In the genomic region with DNA sequence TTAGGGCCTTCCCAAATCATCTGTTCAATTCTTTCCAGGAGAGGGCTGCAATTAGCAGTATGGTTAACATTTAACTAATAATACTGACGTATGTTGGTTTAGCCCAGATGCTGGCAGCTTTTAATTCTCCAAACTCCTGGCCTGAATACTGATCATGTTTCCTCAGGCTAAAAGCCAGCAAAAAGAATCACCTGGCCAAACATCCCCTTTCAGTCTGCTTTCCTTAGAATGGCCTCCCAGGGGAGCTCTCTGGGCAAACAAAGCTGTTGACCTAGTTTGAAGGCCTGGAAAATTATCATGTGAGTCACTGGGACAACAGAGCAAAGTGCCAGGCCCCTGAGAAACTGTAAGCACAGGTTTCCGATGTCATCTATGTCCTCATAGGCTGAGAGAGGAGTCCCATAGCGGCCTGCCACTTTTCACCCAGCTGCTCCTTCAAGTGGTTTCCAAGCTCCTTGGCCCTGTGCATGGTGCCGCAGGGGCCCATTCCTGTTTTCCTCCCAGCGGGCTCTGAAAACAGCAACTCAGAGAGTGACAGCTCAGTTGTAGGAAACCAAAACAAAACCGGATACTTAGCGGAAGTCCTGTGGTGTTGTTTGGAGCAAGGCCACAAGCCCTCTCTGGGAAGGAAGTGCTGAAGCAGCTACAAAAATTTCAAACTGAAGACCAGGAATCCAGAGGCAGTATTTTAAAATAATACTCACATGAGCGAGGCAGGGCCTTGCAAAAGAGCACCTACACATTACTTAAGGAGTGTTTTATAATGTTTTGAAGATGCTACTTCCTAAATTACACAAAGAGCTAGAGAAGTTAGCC, we compare ENCODE assay signal across 1 cellular context.
TF ChIP-seq lines count a peak whose summit lies in the region.

No MANE protein-coding gene starts in this region.

TF ChIP-seq in K562, 482 proteins besides CTCF, POLR2A, EP300 and RAD21 (continued from another document and continues in another):
- TF ChIP-seq, protein P1, sequence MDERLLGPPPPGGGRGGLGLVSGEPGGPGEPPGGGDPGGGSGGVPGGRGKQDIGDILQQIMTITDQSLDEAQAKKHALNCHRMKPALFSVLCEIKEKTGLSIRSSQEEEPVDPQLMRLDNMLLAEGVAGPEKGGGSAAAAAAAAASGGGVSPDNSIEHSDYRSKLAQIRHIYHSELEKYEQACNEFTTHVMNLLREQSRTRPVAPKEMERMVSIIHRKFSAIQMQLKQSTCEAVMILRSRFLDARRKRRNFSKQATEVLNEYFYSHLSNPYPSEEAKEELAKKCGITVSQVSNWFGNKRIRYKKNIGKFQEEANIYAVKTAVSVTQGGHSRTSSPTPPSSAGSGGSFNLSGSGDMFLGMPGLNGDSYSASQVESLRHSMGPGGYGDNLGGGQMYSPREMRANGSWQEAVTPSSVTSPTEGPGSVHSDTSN (CRISPR knock-in tag; IDR thresholded peaks at IDR 0.05; ENCODE audit: low read depth), result no peak
- TF ChIP-seq, protein P1 (tag; conservative IDR thresholded peaks at IDR 0.05; ENCODE audit: low read depth), result peak; percentile 75
- TF ChIP-seq PPARD (CRISPR knock-in tag; IDR thresholded peaks at IDR 0.05) (no peak), KDM5B (IDR thresholded peaks at IDR 0.05; ENCODE audit: insufficient replicate concordance, low read depth, low read length) (peak; percentile 48), ZNF699 (CRISPR knock-in tag; IDR thresholded peaks at IDR 0.05; ENCODE audit: insufficient replicate concordance) (no peak), ZNF584 (CRISPR knock-in tag; IDR thresholded peaks at IDR 0.05; ENCODE audit: low read depth) (peak; percentile 91), CSDE1 (IDR thresholded peaks at IDR 0.05) (no peak), E2F3 (CRISPR knock-in tag; IDR thresholded peaks at IDR 0.05) (no peak), ILK (tag; IDR thresholded peaks at IDR 0.05; ENCODE audit: borderline replicate concordance, low read depth) (no peak), WHSC1 (IDR thresholded peaks at IDR 0.05; ENCODE audit: low read length) (no peak), LEF1 (IDR thresholded peaks at IDR 0.05) (peak; percentile 65; the same call in 1 of the 2 replicates), SRSF3 (IDR thresholded peaks at IDR 0.05; ENCODE audit: insufficient read depth, low read length) (no peak), EGR1 (conservative IDR thresholded peaks at IDR 0.05) (no peak), TOE1 (IDR thresholded peaks at IDR 0.05; ENCODE audit: borderline replicate concordance) (peak; percentile 28; the same call in 1 of the 2 replicates), TOE1 (CRISPR knock-in tag; IDR thresholded peaks at IDR 0.05; ENCODE audit: borderline replicate concordance, low read depth) (no peak), POLR2B (IDR thresholded peaks at IDR 0.05; ENCODE audit: low read depth, partially characterized antibody) (peak; percentile 39), ZNF75A (CRISPR knock-in tag; IDR thresholded peaks at IDR 0.05) (no peak), DMBX1 (CRISPR knock-in tag; IDR thresholded peaks at IDR 0.05; ENCODE audit: borderline replicate concordance) (peak; percentile 73; the same call in 1 of the 2 replicates), ELF2 (CRISPR knock-in tag; IDR thresholded peaks at IDR 0.05) (peak; percentile 66; the same call in 1 of the 2 replicates), ZNF174 (CRISPR knock-in tag; IDR thresholded peaks at IDR 0.05) (no peak), CBX1 (IDR thresholded peaks at IDR 0.05; ENCODE audit: low read depth) (no peak), MAFK (IDR thresholded peaks at IDR 0.05; ENCODE audit: low read length) (0 out of 2 replicates have a peak, but pooled peaks have one; percentile 19)
- TF ChIP-seq, protein P2, sequence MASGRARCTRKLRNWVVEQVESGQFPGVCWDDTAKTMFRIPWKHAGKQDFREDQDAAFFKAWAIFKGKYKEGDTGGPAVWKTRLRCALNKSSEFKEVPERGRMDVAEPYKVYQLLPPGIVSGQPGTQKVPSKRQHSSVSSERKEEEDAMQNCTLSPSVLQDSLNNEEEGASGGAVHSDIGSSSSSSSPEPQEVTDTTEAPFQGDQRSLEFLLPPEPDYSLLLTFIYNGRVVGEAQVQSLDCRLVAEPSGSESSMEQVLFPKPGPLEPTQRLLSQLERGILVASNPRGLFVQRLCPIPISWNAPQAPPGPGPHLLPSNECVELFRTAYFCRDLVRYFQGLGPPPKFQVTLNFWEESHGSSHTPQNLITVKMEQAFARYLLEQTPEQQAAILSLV (tag; IDR thresholded peaks at IDR 0.05), result peak; percentile 72
- TF ChIP-seq, protein P3, sequence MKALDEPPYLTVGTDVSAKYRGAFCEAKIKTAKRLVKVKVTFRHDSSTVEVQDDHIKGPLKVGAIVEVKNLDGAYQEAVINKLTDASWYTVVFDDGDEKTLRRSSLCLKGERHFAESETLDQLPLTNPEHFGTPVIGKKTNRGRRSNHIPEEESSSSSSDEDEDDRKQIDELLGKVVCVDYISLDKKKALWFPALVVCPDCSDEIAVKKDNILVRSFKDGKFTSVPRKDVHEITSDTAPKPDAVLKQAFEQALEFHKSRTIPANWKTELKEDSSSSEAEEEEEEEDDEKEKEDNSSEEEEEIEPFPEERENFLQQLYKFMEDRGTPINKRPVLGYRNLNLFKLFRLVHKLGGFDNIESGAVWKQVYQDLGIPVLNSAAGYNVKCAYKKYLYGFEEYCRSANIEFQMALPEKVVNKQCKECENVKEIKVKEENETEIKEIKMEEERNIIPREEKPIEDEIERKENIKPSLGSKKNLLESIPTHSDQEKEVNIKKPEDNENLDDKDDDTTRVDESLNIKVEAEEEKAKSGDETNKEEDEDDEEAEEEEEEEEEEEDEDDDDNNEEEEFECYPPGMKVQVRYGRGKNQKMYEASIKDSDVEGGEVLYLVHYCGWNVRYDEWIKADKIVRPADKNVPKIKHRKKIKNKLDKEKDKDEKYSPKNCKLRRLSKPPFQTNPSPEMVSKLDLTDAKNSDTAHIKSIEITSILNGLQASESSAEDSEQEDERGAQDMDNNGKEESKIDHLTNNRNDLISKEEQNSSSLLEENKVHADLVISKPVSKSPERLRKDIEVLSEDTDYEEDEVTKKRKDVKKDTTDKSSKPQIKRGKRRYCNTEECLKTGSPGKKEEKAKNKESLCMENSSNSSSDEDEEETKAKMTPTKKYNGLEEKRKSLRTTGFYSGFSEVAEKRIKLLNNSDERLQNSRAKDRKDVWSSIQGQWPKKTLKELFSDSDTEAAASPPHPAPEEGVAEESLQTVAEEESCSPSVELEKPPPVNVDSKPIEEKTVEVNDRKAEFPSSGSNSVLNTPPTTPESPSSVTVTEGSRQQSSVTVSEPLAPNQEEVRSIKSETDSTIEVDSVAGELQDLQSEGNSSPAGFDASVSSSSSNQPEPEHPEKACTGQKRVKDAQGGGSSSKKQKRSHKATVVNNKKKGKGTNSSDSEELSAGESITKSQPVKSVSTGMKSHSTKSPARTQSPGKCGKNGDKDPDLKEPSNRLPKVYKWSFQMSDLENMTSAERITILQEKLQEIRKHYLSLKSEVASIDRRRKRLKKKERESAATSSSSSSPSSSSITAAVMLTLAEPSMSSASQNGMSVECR (CRISPR knock-in tag; IDR thresholded peaks at IDR 0.05), result no peak
- TF ChIP-seq, protein P4, sequence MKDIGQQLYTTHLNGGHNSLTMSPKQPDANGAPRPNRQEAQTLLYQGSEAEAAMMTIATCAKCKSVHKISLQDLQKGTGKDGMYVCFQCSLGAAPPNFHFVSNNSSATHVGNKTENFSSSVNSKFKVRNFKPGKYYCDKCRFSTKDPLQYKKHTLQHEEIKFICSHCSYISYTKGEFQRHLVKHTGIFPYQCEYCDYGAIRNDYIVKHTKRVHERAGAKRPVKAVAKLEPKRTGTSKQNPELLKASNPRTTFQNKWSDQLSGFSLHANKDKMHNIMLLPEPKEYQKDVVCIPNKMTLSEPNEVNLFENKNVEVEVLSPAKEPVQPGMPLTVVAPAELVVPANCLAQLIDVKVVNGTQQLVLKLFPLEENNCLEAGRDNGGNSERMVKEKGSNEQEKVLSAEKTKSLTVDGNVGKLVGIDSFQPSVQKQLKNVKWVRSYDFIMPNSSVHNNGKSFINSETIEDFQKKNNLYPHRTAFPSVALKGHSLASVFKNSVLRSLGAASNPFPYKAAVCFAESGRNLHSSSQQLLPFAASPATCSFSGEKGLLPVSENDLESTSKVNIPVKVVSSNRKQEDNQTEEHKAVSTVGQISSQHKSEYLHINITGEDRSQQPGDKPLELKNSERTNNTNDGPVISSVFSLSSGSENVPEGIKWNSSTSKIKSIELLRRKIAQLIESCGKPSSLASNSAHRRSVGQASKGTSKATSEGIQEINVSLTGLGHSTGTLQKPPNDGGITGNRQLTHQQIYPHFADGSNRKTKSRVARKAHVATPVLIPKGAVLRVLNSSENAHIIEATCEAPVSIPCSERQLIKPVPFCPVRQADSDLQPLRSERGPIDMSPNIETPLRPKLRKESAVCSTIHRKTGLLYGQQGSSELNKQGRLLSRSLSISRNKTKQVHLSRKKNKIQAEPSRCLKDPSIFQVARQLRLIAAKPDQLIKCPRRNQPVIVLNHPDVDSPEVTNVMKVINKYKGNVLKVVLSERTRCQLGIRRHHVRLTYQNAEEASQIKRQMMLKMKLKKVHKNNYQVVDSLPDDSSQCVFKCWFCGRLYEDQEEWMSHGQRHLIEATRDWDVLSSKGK (CRISPR knock-in tag; IDR thresholded peaks at IDR 0.05), result no peak
- TF ChIP-seq, protein P5, sequence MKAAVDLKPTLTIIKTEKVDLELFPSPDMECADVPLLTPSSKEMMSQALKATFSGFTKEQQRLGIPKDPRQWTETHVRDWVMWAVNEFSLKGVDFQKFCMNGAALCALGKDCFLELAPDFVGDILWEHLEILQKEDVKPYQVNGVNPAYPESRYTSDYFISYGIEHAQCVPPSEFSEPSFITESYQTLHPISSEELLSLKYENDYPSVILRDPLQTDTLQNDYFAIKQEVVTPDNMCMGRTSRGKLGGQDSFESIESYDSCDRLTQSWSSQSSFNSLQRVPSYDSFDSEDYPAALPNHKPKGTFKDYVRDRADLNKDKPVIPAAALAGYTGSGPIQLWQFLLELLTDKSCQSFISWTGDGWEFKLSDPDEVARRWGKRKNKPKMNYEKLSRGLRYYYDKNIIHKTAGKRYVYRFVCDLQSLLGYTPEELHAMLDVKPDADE (conservative IDR thresholded peaks at IDR 0.05; ENCODE audit: control insufficient read depth, low read depth, low read length), result no peak
- TF ChIP-seq, protein P6, sequence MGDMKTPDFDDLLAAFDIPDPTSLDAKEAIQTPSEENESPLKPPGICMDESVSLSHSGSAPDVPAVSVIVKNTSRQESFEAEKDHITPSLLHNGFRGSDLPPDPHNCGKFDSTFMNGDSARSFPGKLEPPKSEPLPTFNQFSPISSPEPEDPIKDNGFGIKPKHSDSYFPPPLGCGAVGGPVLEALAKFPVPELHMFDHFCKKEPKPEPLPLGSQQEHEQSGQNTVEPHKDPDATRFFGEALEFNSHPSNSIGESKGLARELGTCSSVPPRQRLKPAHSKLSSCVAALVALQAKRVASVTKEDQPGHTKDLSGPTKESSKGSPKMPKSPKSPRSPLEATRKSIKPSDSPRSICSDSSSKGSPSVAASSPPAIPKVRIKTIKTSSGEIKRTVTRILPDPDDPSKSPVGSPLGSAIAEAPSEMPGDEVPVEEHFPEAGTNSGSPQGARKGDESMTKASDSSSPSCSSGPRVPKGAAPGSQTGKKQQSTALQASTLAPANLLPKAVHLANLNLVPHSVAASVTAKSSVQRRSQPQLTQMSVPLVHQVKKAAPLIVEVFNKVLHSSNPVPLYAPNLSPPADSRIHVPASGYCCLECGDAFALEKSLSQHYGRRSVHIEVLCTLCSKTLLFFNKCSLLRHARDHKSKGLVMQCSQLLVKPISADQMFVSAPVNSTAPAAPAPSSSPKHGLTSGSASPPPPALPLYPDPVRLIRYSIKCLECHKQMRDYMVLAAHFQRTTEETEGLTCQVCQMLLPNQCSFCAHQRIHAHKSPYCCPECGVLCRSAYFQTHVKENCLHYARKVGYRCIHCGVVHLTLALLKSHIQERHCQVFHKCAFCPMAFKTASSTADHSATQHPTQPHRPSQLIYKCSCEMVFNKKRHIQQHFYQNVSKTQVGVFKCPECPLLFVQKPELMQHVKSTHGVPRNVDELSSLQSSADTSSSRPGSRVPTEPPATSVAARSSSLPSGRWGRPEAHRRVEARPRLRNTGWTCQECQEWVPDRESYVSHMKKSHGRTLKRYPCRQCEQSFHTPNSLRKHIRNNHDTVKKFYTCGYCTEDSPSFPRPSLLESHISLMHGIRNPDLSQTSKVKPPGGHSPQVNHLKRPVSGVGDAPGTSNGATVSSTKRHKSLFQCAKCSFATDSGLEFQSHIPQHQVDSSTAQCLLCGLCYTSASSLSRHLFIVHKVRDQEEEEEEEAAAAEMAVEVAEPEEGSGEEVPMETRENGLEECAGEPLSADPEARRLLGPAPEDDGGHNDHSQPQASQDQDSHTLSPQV (IDR thresholded peaks at IDR 0.05), result peak; percentile 98
